23 cellular contexts compared by ENCODE assay signal in the genomic region with DNA sequence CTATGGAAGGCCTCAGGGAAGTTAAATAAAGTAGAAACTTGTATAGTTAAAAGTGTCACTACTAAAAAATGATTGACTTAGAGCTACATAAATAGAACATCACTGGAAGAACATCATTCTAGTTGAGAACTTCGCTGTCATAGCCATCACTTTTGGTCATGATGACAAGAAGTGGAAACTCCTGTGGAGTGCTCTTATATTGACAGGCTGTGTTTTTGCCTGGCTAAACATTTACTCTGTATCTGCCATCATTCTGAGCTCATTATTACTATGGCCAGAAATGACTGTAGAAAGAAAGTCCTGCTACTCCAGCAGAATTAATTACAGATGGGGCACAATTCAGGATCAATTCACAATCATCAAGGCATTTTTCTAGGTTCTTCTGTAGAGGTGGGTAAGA.
DNase-seq lines count a peak whose midpoint lies in the region; ATAC-seq, FAIRE-seq and TF ChIP-seq lines count a peak whose summit lies in the region.
"Had no signal": no experiment of that assay in that cellular context is flagged by ENCODE, and none has a peak within 500 bp of the region (broad histone marks: within the 10 kb centered on the region; RNA-seq: fewer than 3 reads in every experiment).

No MANE protein-coding gene starts in this region.

- no peak for TF ChIP-seq RAD21 in GM12878 (IDR thresholded peaks at IDR 0.05; ENCODE audit: insufficient read depth, low read depth, low read length)

- H3K79me2 ChIP-seq in GM12878 (ENCODE audit: control insufficient read depth, insufficient read depth, low read length), result no peaks in the 10 kb centered on the region
- H3K79me2 ChIP-seq: hepatocyte had no signal

- no peak for TF ChIP-seq EP300 in GM12878 (IDR thresholded peaks at IDR 0.05; ENCODE audit: borderline replicate concordance in 1 of 2, control insufficient read depth in 1 of 2, low read depth in 2 of 2, low read length in 2 of 2)

- no peak for TF ChIP-seq POLR2A in GM12878 (IDR thresholded peaks at IDR 0.05; ENCODE audit: low read depth, low read length)

- H3K4me3 Mint-ChIP-seq in chondrocyte (ENCODE audit: unreplicated experiment), result no peak overlapping the region
- H3K4me3 Mint-ChIP-seq: activated naive CD4-positive, alpha-beta T cell treated with anti-CD3 and anti-CD28 coated beads, Interleukin-2, amount 10 ng/mL, durations not matched to agents 7 days and 5 days; nephron had no signal

- H3K4me1 Mint-ChIP-seq in chondrocyte (ENCODE audit: low read depth), result no peaks in the 10 kb centered on the region
- H3K4me1 Mint-ChIP-seq: activated naive CD4-positive, alpha-beta T cell treated with anti-CD3 and anti-CD28 coated beads, Interleukin-2, amount 10 ng/mL, durations not matched to agents 7 days and 5 days; nephron had no signal

- BruUV-seq in GM12878 (replicated peaks; lab: Mats Ljungman, UMichigan), result no TSS peak

- ATAC-seq in GM19023 (IDR thresholded peaks at IDR 0.05; ENCODE audit: unreplicated experiment) (peak; percentile 77), GM21529 (IDR thresholded peaks at IDR 0.05; ENCODE audit: unreplicated experiment) (peak; percentile 81), HG02981 (IDR thresholded peaks at IDR 0.05; ENCODE audit: unreplicated experiment) (peak; percentile 84), GM12878 (peak; percentile 83), left lung (no peak)
- ATAC-seq: Panc1, psoas muscle, SK-N-SH treated with all-trans-retinoic acid at 6 μM for 48 hours had no signal

- H3K27ac ChIP-seq in GM12878 (ENCODE audit: control insufficient read depth, insufficient read depth) (no peak overlapping the region), left lung (no peak overlapping the region)
- H3K27ac ChIP-seq: hepatocyte, psoas muscle, suprapubic skin had no signal

- TF ChIP-seq CTCF in GM12878 (IDR thresholded peaks at IDR 0.05 in 2 of 3, conservative IDR thresholded peaks at IDR 0.05 in 1 of 3; ENCODE audit: control insufficient read depth in 2 of 3, extremely low read depth in 1 of 3, insufficient read depth in 1 of 3, low read depth in 3 of 3, low read length in 3 of 3), result no peak
- TF ChIP-seq CTCF in left lung (IDR thresholded peaks at IDR 0.05), result no peak
- TF ChIP-seq CTCF in chondrocyte (IDR thresholded peaks at IDR 0.05), result no peak

- H3K4me2 ChIP-seq in GM12878 (ENCODE audit: control insufficient read depth, insufficient read depth), result no peak overlapping the region
- H3K4me2 ChIP-seq: hepatocyte, smooth muscle cell had no signal

- H3K27me3 Mint-ChIP-seq in chondrocyte (ENCODE audit: low read depth), result no peaks in the 10 kb centered on the region
- H3K27me3 Mint-ChIP-seq: activated naive CD4-positive, alpha-beta T cell treated with anti-CD3 and anti-CD28 coated beads, Interleukin-2, amount 10 ng/mL, durations not matched to agents 7 days and 5 days had no signal

- H3K27me3 ChIP-seq in GM12878 (replicated peaks in 1 of 2; ENCODE audit: control insufficient read depth in 2 of 2, insufficient read depth in 2 of 2, low read length in 1 of 2) (no peaks in the 10 kb centered on the region), left lung (no peaks in the 10 kb centered on the region)
- H3K27me3 ChIP-seq: hepatocyte, suprapubic skin had no signal

- 0% methylated on average over 1 of the region's 1 CpG for WGBS in GM12878 (ENCODE audit: insufficient coverage, insufficient replicate concordance, low lambda C conversion rate, missing lambda C conversion rate)

- H3K9me3 Mint-ChIP-seq in chondrocyte (ENCODE audit: low read depth), result no peaks in the 10 kb centered on the region
- H3K9me3 Mint-ChIP-seq: activated naive CD4-positive, alpha-beta T cell treated with anti-CD3 and anti-CD28 coated beads, Interleukin-2, amount 10 ng/mL, durations not matched to agents 7 days and 5 days had no signal

- H3K36me3 ChIP-seq in GM12878 (ENCODE audit: control insufficient read depth in 2 of 2, insufficient read depth in 2 of 2, low read length in 1 of 2) (no peaks in the 10 kb centered on the region), left lung (no peaks in the 10 kb centered on the region)
- H3K36me3 ChIP-seq: suprapubic skin had no signal

- RAD21 ChIA-PET in GM12878 (lab: Charles Lee; ENCODE audit: unreplicated experiment), result interaction anchor here (1.4 kb wide), 1 partner anchor 10 kb away, joined by 4 read pairs; no protein-coding TSS in a partner anchor

- in situ Hi-C loops in GM12878 (cut with MboI), result no loop called here

- no peak overlapping the region for H3K9ac ChIP-seq in GM12878 (ENCODE audit: control insufficient read depth, insufficient read depth, low read length)

- SMC1A ChIA-PET in GM12878 (lab: Charles Lee; ENCODE audit: uncharacterized antibody, unreplicated experiment), result interaction anchor here (1.0 kb wide), 1 partner anchor 10 kb away, joined by 4 read pairs; no protein-coding TSS in a partner anchor

- H3K27ac Mint-ChIP-seq in chondrocyte (ENCODE audit: unreplicated experiment), result no peak overlapping the region
- H3K27ac Mint-ChIP-seq: activated naive CD4-positive, alpha-beta T cell treated with anti-CD3 and anti-CD28 coated beads, Interleukin-2, amount 10 ng/mL, durations not matched to agents 7 days and 5 days; nephron had no signal

- H4K20me1 ChIP-seq in GM12878 (ENCODE audit: control insufficient read depth, insufficient read depth), result no peaks in the 10 kb centered on the region

- FAIRE-seq in GM12878 (lab: Jason Lieb, UNC), result no peak
- FAIRE-seq: astrocyte had no signal

- peaks cover 8% of the 10 kb centered on the region; the same call in 2 of the 3 replicates for H3K9me3 ChIP-seq in GM12878 (replicated peaks; ENCODE audit: control insufficient read depth, insufficient read depth, low read length)
- H3K9me3 ChIP-seq in left lung, result peaks cover 0 to 2% of the 10 kb centered on the region in 2 donors
- H3K9me3 ChIP-seq: psoas muscle, suprapubic skin had no signal

- no peaks in the 10 kb centered on the region for H3K36me3 Mint-ChIP-seq in chondrocyte (ENCODE audit: low read depth)
- H3K36me3 Mint-ChIP-seq: activated naive CD4-positive, alpha-beta T cell treated with anti-CD3 and anti-CD28 coated beads, Interleukin-2, amount 10 ng/mL, durations not matched to agents 7 days and 5 days had no signal

- no peak overlapping the region for H3K4me3 ChIP-seq in GM12878
- H3K4me3 ChIP-seq in left lung, result no peak overlapping the region
- H3K4me3 ChIP-seq: hepatocyte, psoas muscle, smooth muscle cell, suprapubic skin had no signal

- intact Hi-C loops in GM12878 (cut with micrococcal nuclease; ENCODE audit: unreplicated experiment), result no loop called here
- intact Hi-C loops in left lung (cut with DNase I), result no loop called here

- POLR2A ChIA-PET in GM12878 (lab: Charles Lee), result interaction anchor here (1.1 kb wide), 1 partner anchor 42 kb away, joined by 3 read pairs; no protein-coding TSS in a partner anchor

- CTCF ChIA-PET in GM12878 (lab: Yijun Ruan, JAX), result interaction anchor here (1.5 kb wide), 1 partner anchor 10 kb away, joined by 3 read pairs; no protein-coding TSS in a partner anchor

- no peaks in the 10 kb centered on the region for H3K4me1 ChIP-seq in GM12878 (ENCODE audit: control insufficient read depth, insufficient read depth, low read length)
- no peaks in the 10 kb centered on the region for H3K4me1 ChIP-seq in left lung
- H3K4me1 ChIP-seq: psoas muscle, suprapubic skin had no signal

- DNase-seq in GM12878 (ENCODE audit: low read depth, low spot score) (no peak), left lung (no peak), chondrocyte (ENCODE audit: low spot score) (no peak)
- DNase-seq in activated T-cell treated with anti-CD3 and anti-CD28 coated beads, Interleukin-2, amount 50 U/mL, for 48 hours, result no peak
- DNase-seq: activated CD4-positive, alpha-beta T cell treated with anti-CD3 and anti-CD28 coated beads for 4 hours; activated naive CD4-positive, alpha-beta T cell treated with anti-CD3 and anti-CD28 coated beads, Interleukin-2, amount 10 ng/mL, durations not matched to agents 7 days and 5 days; EL; H7; mesendoderm; NCI-H1436; NCI-H226; psoas muscle; T1000 had no signal

- no peak overlapping the region for H2AFZ ChIP-seq in GM12878 (ENCODE audit: control insufficient read depth, low read depth, low read length)
- H2AFZ ChIP-seq: hepatocyte had no signal

TF ChIP-seq in GM12878, 131 proteins besides CTCF, POLR2A, EP300 and RAD21 (continues in another document):
- TF ChIP-seq SIN3A (IDR thresholded peaks at IDR 0.05; ENCODE audit: low read depth, low read length) (no peak), SP1 (IDR thresholded peaks at IDR 0.05; ENCODE audit: low read depth, low read length) (no peak), ZNF207 (IDR thresholded peaks at IDR 0.05; ENCODE audit: borderline replicate concordance) (no peak), SUZ12 (IDR thresholded peaks at IDR 0.05; ENCODE audit: unreplicated experiment) (no peak)
- TF ChIP-seq, protein P1, sequence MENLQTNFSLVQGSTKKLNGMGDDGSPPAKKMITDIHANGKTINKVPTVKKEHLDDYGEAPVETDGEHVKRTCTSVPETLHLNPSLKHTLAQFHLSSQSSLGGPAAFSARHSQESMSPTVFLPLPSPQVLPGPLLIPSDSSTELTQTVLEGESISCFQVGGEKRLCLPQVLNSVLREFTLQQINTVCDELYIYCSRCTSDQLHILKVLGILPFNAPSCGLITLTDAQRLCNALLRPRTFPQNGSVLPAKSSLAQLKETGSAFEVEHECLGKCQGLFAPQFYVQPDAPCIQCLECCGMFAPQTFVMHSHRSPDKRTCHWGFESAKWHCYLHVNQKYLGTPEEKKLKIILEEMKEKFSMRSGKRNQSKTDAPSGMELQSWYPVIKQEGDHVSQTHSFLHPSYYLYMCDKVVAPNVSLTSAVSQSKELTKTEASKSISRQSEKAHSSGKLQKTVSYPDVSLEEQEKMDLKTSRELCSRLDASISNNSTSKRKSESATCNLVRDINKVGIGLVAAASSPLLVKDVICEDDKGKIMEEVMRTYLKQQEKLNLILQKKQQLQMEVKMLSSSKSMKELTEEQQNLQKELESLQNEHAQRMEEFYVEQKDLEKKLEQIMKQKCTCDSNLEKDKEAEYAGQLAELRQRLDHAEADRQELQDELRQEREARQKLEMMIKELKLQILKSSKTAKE (IDR thresholded peaks at IDR 0.05; ENCODE audit: low read depth, poor library complexity, severe bottlenecking), result no peak
